8 cellular contexts compared by ENCODE assay signal in genomic region chr1:27603320-27603961, GRCh38. TPM values are rescaled to one million over a fixed set of nuclear protein-coding genes. Genes with fewer than 3 reads are reported as not detected.
DNase-seq lines count a peak whose midpoint lies in the region; TF ChIP-seq lines count a peak whose summit lies in the region.

No MANE protein-coding gene starts in this region.

- H3K36me3 ChIP-seq in cardiac muscle cell, result no peaks in the 10 kb centered on the region

- H3K4me3 ChIP-seq in cardiac muscle cell, result peak overlapping the region; percentile 96

- H3K9me3 ChIP-seq in cardiac muscle cell (ENCODE audit: low read depth), result no peaks in the 10 kb centered on the region

- TF ChIP-seq CTCF in cardiac muscle cell (IDR thresholded peaks at IDR 0.05; ENCODE audit: low read depth, low read length), result no peak

- intact Hi-C loops in posterior vena cava (cut with DNase I), result loop anchor here (2.0 to 10.0 kb wide), 5 partner anchors 46 to 299 kb away; no protein-coding TSS in a partner anchor

- no peaks in the 10 kb centered on the region for H3K27me3 ChIP-seq in cardiac muscle cell

- peak; percentile 65 for DNase-seq in NCI-H2029 (lab: John Stamatoyannopoulos, UW)
- DNase-seq in NCI-H2029 treated with DMSO at 0.1 percent for 48 hours (lab: John Stamatoyannopoulos, UW), result no peak
- peak; percentile 59 for DNase-seq in NAMALWA (ENCODE audit: low spot score)
- DNase-seq in activated gamma-delta T cell treated with Interleukin-2 at 50 U/mL for 16 hours, result peak; percentile 27
- peak in 1 of 2 donors; percentile 64 for DNase-seq in cardiac muscle cell (ENCODE audit: low read depth in 1 of 2, low spot score in 1 of 2)
- peak; percentile 90 for DNase-seq in posterior vena cava (ENCODE audit: low spot score)
- DNase-seq in NCI-H1105 (lab: John Stamatoyannopoulos, UW), result no peak
- no peak for DNase-seq in H4 (ENCODE audit: low spot score)

- peak overlapping the region; percentile 90 for H3K27ac ChIP-seq in cardiac muscle cell

- peaks cover 41% of the 10 kb centered on the region for H3K4me1 ChIP-seq in cardiac muscle cell (ENCODE audit: low read depth)

RNA-seq across cellular contexts. Expression of gene AHDC1, which starts 0.5 kb away (rescaled TPM):
- total RNA-seq in cardiac muscle cell (31.0 and 58.1 TPM in 2 replicates), posterior vena cava (10 to 100 TPM; 54.5 to 58.3 TPM)
- polyA plus RNA-seq in cardiac muscle cell, result 16.3 and 21.1 TPM in 2 replicates
- 2.0 and 3.6 TPM in 2 replicates for total RNA-seq in H4 (2014; rRNA removed; shearing (Covaris generic))

RNA-seq across cellular contexts. Expression of gene FGR, which starts 31.5 kb away (rescaled TPM):
- total RNA-seq in cardiac muscle cell (not detected in 2 replicates), posterior vena cava (10 to 100 TPM; 21.9 to 22.5 TPM)
- polyA plus RNA-seq in cardiac muscle cell, result 0.14 and 0.18 TPM in 2 replicates
- not detected in 2 replicates for total RNA-seq in H4 (2014; rRNA removed; shearing (Covaris generic))

Comparison
In these comparisons a context has a peak if more than half of its experiments do, and no peak if none do; other contexts are left out.
1. DNase-seq: peak in NCI-H2029 (single experiment), NAMALWA (single experiment), activated gamma-delta T cell treated with Interleukin-2 at 50 U/mL for 16 hours (single experiment) and posterior vena cava (single experiment); none in NCI-H2029 treated with DMSO at 0.1 percent for 48 hours (single experiment), NCI-H1105 (single experiment) and H4 (single experiment).
2. RNA of gene FGR, which starts 31.5 kb away (total RNA-seq): 21.9 to 22.5 TPM in posterior vena cava; not detected in cardiac muscle cell and not detected in H4; every median in the first group is over 10 times any median in the second.